Comparison of ENCODE assay signal across 15 cellular contexts in the genomic region with DNA sequence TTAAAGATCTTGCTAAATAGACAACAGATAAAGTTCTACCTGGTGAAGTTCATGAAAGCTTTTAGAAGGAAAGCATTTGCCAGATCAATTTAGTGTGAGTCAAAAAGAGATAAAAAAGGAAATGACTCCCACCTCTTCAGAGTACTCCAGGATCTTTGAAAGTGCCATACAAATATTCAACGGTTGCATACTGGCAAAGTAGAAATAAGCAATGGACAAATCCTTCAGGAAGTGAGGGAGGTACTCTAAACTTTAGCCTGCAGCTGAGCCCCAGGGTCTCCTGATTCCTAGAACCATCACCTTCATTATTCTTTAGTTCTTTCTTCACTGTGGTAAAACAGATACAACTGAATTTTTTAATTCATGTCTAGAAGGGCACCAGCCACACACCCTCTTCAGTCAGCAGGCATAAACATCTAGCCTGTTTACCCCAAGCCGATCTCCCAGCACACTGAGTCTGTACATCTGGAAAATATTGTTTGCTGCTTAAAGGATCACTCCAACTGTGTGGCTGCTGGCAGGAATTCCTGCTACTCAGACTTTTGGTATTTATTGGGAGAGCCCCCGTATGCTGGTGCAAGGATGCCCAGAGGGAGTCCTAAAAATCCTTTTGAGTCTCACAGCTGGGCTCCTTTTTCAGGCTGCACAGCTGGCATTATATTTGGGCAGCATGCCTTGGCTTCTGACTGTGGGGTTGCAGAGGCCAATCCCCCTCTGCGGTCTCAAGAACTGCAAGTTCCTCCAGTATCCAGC.
DNase-seq lines count a peak whose midpoint lies in the region; ATAC-seq and TF ChIP-seq lines count a peak whose summit lies in the region.
"Had no signal": no experiment of that assay in that cellular context is flagged by ENCODE, and none has a peak within 500 bp of the region (broad histone marks: within the 10 kb centered on the region; RNA-seq: fewer than 3 reads in every experiment).

No MANE protein-coding gene starts in this region.

- H3K9me3 ChIP-seq in CD8-positive, alpha-beta T cell (ENCODE audit: low read length): no peaks in the 10 kb centered on the region
- H3K9me3 ChIP-seq: BE2C, thoracic aorta had no signal

- H3K4me3 ChIP-seq in H7 (ENCODE audit: insufficient read depth, low read depth, low read length) (no peak overlapping the region), astrocyte of the cerebellum (ENCODE audit: low read depth, low read length) (no peak overlapping the region)
- no peak overlapping the region for H3K4me3 ChIP-seq in CD8-positive, alpha-beta T cell (ENCODE audit: low read depth, low read length)
- H3K4me3 ChIP-seq: thoracic aorta had no signal

- no peak overlapping the region for H3K27ac Mint-ChIP-seq in CD8-positive, alpha-beta T cell
- H3K27ac Mint-ChIP-seq: dendritic cell treated with granulocyte-macrophage colony-stimulating factor and Interleukin-4, amounts not matched to agents 40 ng/mL and 50 ng/mL, for 4 days; nephron progenitor cell had no signal

- H3K9me3 Mint-ChIP-seq in CD8-positive, alpha-beta T cell: no peaks in the 10 kb centered on the region
- H3K9me3 Mint-ChIP-seq: dendritic cell treated with granulocyte-macrophage colony-stimulating factor and Interleukin-4, amounts not matched to agents 40 ng/mL and 50 ng/mL, for 4 days; nephron progenitor cell had no signal

- TF ChIP-seq CTCF in astrocyte of the cerebellum (IDR thresholded peaks at IDR 0.05; ENCODE audit: low read depth, low read length, missing control alignments): no peak
- TF ChIP-seq CTCF in CD8-positive, alpha-beta T cell (IDR thresholded peaks at IDR 0.05): no peak
- no peak for TF ChIP-seq CTCF in GM13976 (IDR thresholded peaks at IDR 0.05; ENCODE audit: borderline replicate concordance, control extremely low read depth, extremely low read depth, insufficient read depth, missing control alignments)

- DNase-seq in A172 (ENCODE audit: low spot score) (peak; percentile 19), H7 (peak; percentile 6), astrocyte of the cerebellum (ENCODE audit: low read depth) (peak; percentile 83), iris pigment epithelial cell (ENCODE audit: low read depth) (peak; percentile 44), middle frontal gyrus (ENCODE audit: extremely low spot score, low spot score) (no peak), GM13976 (ENCODE audit: low spot score) (no peak), LoVo (ENCODE audit: low spot score) (no peak)
- no peak for DNase-seq in CD8-positive, alpha-beta T cell
- DNase-seq: activated effector memory CD4-positive, alpha-beta T cell treated with anti-CD3 and anti-CD28 coated beads, Interleukin-2, amount 50 U/mL, for 16 hours; BE2C; NCI-H187 treated with DMSO at 0.1 percent for 48 hours; nephron progenitor cell; RPMI8226 had no signal

- CTCF ChIA-PET in CD8-positive, alpha-beta T cell (lab: Charles Lee): no interaction called here

- in situ Hi-C loops in astrocyte of the cerebellum (cut with HindIII; ENCODE audit: low sequenced_read_pairs): no loop called here
- in situ Hi-C loops in GM13976 (cut with MboI; ENCODE audit: low sequenced_read_pairs, unreplicated experiment): no loop called here

- H3K27me3 ChIP-seq in H7 (ENCODE audit: control insufficient read depth, insufficient read depth, low read length): no peaks in the 10 kb centered on the region
- H3K27me3 ChIP-seq in CD8-positive, alpha-beta T cell (ENCODE audit: insufficient read depth, low read length): no peaks in the 10 kb centered on the region
- H3K27me3 ChIP-seq: BE2C had no signal

- intact Hi-C loops in CD8-positive, alpha-beta T cell (cut with DNase I, micrococcal nuclease): no loop called here

- no peaks in the 10 kb centered on the region for H3K4me1 Mint-ChIP-seq in CD8-positive, alpha-beta T cell (ENCODE audit: low read depth)
- H3K4me1 Mint-ChIP-seq: nephron progenitor cell had no signal

- no peak overlapping the region for H3K27ac ChIP-seq in CD8-positive, alpha-beta T cell (ENCODE audit: low read depth, low read length)

- H3K36me3 ChIP-seq in H7 (replicated peaks; ENCODE audit: control insufficient read depth, insufficient read depth, low read length): no peaks in the 10 kb centered on the region
- no peaks in the 10 kb centered on the region for H3K36me3 ChIP-seq in CD8-positive, alpha-beta T cell (ENCODE audit: insufficient read depth, low read length)
- H3K36me3 ChIP-seq: BE2C, thoracic aorta had no signal

- H3K4me1 ChIP-seq in CD8-positive, alpha-beta T cell (ENCODE audit: insufficient read depth, low read length): no peaks in the 10 kb centered on the region
- H3K4me1 ChIP-seq: BE2C had no signal

- no peaks in the 10 kb centered on the region for H3K36me3 Mint-ChIP-seq in CD8-positive, alpha-beta T cell

- no peaks in the 10 kb centered on the region for H3K27me3 Mint-ChIP-seq in CD8-positive, alpha-beta T cell (ENCODE audit: low read depth)
- H3K27me3 Mint-ChIP-seq: dendritic cell treated with granulocyte-macrophage colony-stimulating factor and Interleukin-4, amounts not matched to agents 40 ng/mL and 50 ng/mL, for 4 days had no signal

- no peak overlapping the region for H3K4me3 Mint-ChIP-seq in CD8-positive, alpha-beta T cell
- H3K4me3 Mint-ChIP-seq: dendritic cell treated with granulocyte-macrophage colony-stimulating factor and Interleukin-4, amounts not matched to agents 40 ng/mL and 50 ng/mL, for 4 days; nephron progenitor cell had no signal

- POLR2A ChIA-PET in CD8-positive, alpha-beta T cell (lab: Charles Lee): no interaction called here

- ATAC-seq in CD8-positive, alpha-beta T cell: no peak

Comparison
In these comparisons a context has a peak if more than half of its experiments do, and no peak if none do; other contexts are left out.
1. DNase-seq: peak in A172 (single experiment), H7 (single experiment), astrocyte of the cerebellum (single experiment) and iris pigment epithelial cell (single experiment); none in CD8-positive, alpha-beta T cell (0 of 7), middle frontal gyrus (single experiment), GM13976 (single experiment) and LoVo (single experiment).